In genomic region chr17:44191389-44191788, GRCh38 we compare ENCODE assay signal across 17 cellular contexts. TPM values are rescaled to one million over a fixed set of nuclear protein-coding genes. Genes with fewer than 3 reads are reported as not detected.
DNase-seq lines count a peak whose midpoint lies in the region; ATAC-seq, FAIRE-seq and TF ChIP-seq lines count a peak whose summit lies in the region.
"Had no signal": no experiment of that assay in that cellular context is flagged by ENCODE, and none has a peak within 500 bp of the region (broad histone marks: within the 10 kb centered on the region; RNA-seq: fewer than 3 reads in every experiment).

No MANE protein-coding gene starts in this region.

- no peak overlapping the region for H3K4me2 ChIP-seq in GM12878 (ENCODE audit: control insufficient read depth, insufficient read depth)

- SMC1A ChIA-PET in GM12878 (lab: Charles Lee; ENCODE audit: uncharacterized antibody, unreplicated experiment) = no interaction called here

- ATAC-seq in GM12878 = no peak
- ATAC-seq in left lobe of liver = no peak
- ATAC-seq: gastrocnemius medialis had no signal

- CTCF ChIA-PET in Caco-2 (lab: Charles Lee) = interaction anchor here (1.2 kb wide), 1 partner anchor 27 kb away, joined by 3 read pairs; no protein-coding TSS in a partner anchor
- CTCF ChIA-PET in GM12878 (lab: Yijun Ruan, JAX) = interaction anchor here (1.2 kb wide), 1 partner anchor 13 kb away, joined by 4 read pairs; no protein-coding TSS in a partner anchor

- BruUV-seq in Caco-2 (replicated peaks; lab: Mats Ljungman, UMichigan) = no TSS peak
- no TSS peak for BruUV-seq in GM12878 (replicated peaks; lab: Mats Ljungman, UMichigan)

- peak; percentile 47; the same call in 1 of the 2 replicates for TF ChIP-seq POLR2A in GM12878 (IDR thresholded peaks at IDR 0.05; ENCODE audit: low read depth, low read length)
- no peak for TF ChIP-seq POLR2A in lower leg skin (IDR thresholded peaks at IDR 0.05)

- no peak for FAIRE-seq in GM12878 (lab: Jason Lieb, UNC)

- peaks cover 52 to 68% of the 10 kb centered on the region in 2 donors for H3K36me3 Mint-ChIP-seq in CD14-positive monocyte
- H3K36me3 Mint-ChIP-seq in Caco-2 (ENCODE audit: insufficient read depth, unreplicated experiment) = peaks cover 82% of the 10 kb centered on the region
- peaks cover 6% of the 10 kb centered on the region for H3K36me3 Mint-ChIP-seq in neural crest cell (ENCODE audit: low read depth)

- H3K27me3 ChIP-seq in Caco-2 (replicated peaks; ENCODE audit: control insufficient read depth, insufficient read depth, low read length) (no peaks in the 10 kb centered on the region), GM12878 (replicated peaks in 1 of 2; ENCODE audit: control insufficient read depth in 2 of 2, insufficient read depth in 2 of 2, low read length in 1 of 2) (no peaks in the 10 kb centered on the region)
- H3K27me3 ChIP-seq: gastrocnemius medialis had no signal

- H3K36me3 ChIP-seq in Caco-2 (ENCODE audit: control insufficient read depth, insufficient read depth, low read length) (peaks cover 3% of the 10 kb centered on the region), GM12878 (ENCODE audit: control insufficient read depth in 2 of 2, insufficient read depth in 2 of 2, low read length in 1 of 2) (peaks cover 20 to 21% of the 10 kb centered on the region in 2 experiments)

- no peak overlapping the region for H2AFZ ChIP-seq in GM12878 (ENCODE audit: control insufficient read depth, low read depth, low read length)

- H3K9me3 ChIP-seq in Caco-2 = no peaks in the 10 kb centered on the region
- H3K9me3 ChIP-seq in GM12878 (replicated peaks; ENCODE audit: control insufficient read depth, insufficient read depth, low read length) = no peaks in the 10 kb centered on the region
- H3K9me3 ChIP-seq: gastrocnemius medialis had no signal

- H4K20me1 ChIP-seq in GM12878 (ENCODE audit: control insufficient read depth, insufficient read depth) = no peaks in the 10 kb centered on the region

- WGBS in GM12878 (ENCODE audit: insufficient coverage, insufficient replicate concordance, low lambda C conversion rate, missing lambda C conversion rate) = 88% methylated on average over 4 of the region's 4 CpGs
- 61 to 62% methylated on average over 4 of the region's 4 CpGs for WGBS in lower leg skin, 2 donors

- no peak for TF ChIP-seq EP300 in GM12878 (IDR thresholded peaks at IDR 0.05; ENCODE audit: borderline replicate concordance in 1 of 2, control insufficient read depth in 1 of 2, low read depth in 2 of 2, low read length in 2 of 2)

- intact Hi-C loops in CD14-positive monocyte (cut with micrococcal nuclease) = no loop called here
- intact Hi-C loops in Caco-2 (cut with micrococcal nuclease; ENCODE audit: unreplicated experiment) = no loop called here
- intact Hi-C loops in GM12878 (cut with micrococcal nuclease; ENCODE audit: unreplicated experiment) = no loop called here
- intact Hi-C loops in lower leg skin (cut with DNase I; ENCODE audit: low total_unique reads) = no loop called here

- H3K4me1 ChIP-seq in Caco-2 (peaks cover 24% of the 10 kb centered on the region), GM12878 (ENCODE audit: control insufficient read depth, insufficient read depth, low read length) (peaks cover 4% of the 10 kb centered on the region)

- peaks cover 14% of the 10 kb centered on the region for H3K79me2 ChIP-seq in GM12878 (ENCODE audit: control insufficient read depth, insufficient read depth, low read length)

- no peak overlapping the region for H3K4me3 ChIP-seq in Caco-2 (ENCODE audit: low read depth, low read length)
- H3K4me3 ChIP-seq in GM12878 = no peak overlapping the region
- H3K4me3 ChIP-seq in lower leg skin (ENCODE audit: low read depth, poor library complexity, severe bottlenecking) = no peak overlapping the region
- H3K4me3 ChIP-seq: gastrocnemius medialis, lung had no signal

- POLR2A ChIA-PET in Caco-2 (lab: Charles Lee) (interaction anchor here (0.6 kb wide), 1 partner anchor 8 kb away, joined by 7 read pairs; the partner anchor contains the start of gene ATXN7L3), GM12878 (lab: Charles Lee) (no interaction called here)

- in situ Hi-C loops in GM12878 (cut with MboI) = no loop called here

- RAD21 ChIA-PET in GM12878 (lab: Charles Lee; ENCODE audit: unreplicated experiment) = no interaction called here

- H3K27ac Mint-ChIP-seq in CD14-positive monocyte (peak overlapping the region in 5 of 7 donors; percentile 22 to 82 (median 57)), Caco-2 (ENCODE audit: unreplicated experiment) (peak overlapping the region; percentile 85), neural crest cell (ENCODE audit: unreplicated experiment) (no peak overlapping the region)

- H3K4me1 Mint-ChIP-seq in CD14-positive monocyte (peaks cover 28% of the 10 kb centered on the region), Caco-2 (ENCODE audit: low read depth, unreplicated experiment) (peaks cover 13% of the 10 kb centered on the region), neural crest cell (peaks cover 27% of the 10 kb centered on the region)

- no peaks in the 10 kb centered on the region for H3K9me3 Mint-ChIP-seq in CD14-positive monocyte
- H3K9me3 Mint-ChIP-seq in Caco-2 (ENCODE audit: unreplicated experiment) = no peaks in the 10 kb centered on the region
- no peaks in the 10 kb centered on the region for H3K9me3 Mint-ChIP-seq in neural crest cell

- DNase-seq in CD14-positive monocyte (ENCODE audit: low spot score) (no peak), Caco-2 (no peak), GM12878 (ENCODE audit: low read depth, low spot score) (no peak), neural crest cell (ENCODE audit: low read depth, low spot score) (no peak), NCI-H446 (lab: John Stamatoyannopoulos, UW) (no peak), left lobe of liver (ENCODE audit: low spot score) (no peak), lower leg skin (ENCODE audit: low spot score in 2 of 2) (no peak)
- DNase-seq: activated CD4-positive, alpha-beta T cell treated with anti-CD3 and anti-CD28 coated beads, Interleukin-2, amount 50 U/mL, for 4 hours; activated effector memory CD4-positive, alpha-beta T cell treated with Interleukin-2 at 50 U/mL for 16 hours; gastrocnemius medialis; KBM-7; NCI-H1105 treated with DMSO at 0.1 percent for 48 hours; NK-92 treated with Interleukin-12 subunit alpha and Interleukin-12 subunit beta, amount 100 ng/mL, for 24 hours; SHP77; stimulated activated naive CD4-positive, alpha-beta T cell; T-helper 9 cell had no signal

- no peak for TF ChIP-seq RAD21 in GM12878 (IDR thresholded peaks at IDR 0.05; ENCODE audit: insufficient read depth, low read depth, low read length)

- no peak overlapping the region for H3K9ac ChIP-seq in GM12878 (ENCODE audit: control insufficient read depth, insufficient read depth, low read length)

- H3K27me3 Mint-ChIP-seq in CD14-positive monocyte (ENCODE audit: low read depth in 3 of 3) = no peaks in the 10 kb centered on the region
- no peaks in the 10 kb centered on the region for H3K27me3 Mint-ChIP-seq in Caco-2 (ENCODE audit: insufficient read depth, unreplicated experiment)
- peaks cover 4% of the 10 kb centered on the region for H3K27me3 Mint-ChIP-seq in neural crest cell (ENCODE audit: low read depth)

- H3K4me3 Mint-ChIP-seq in CD14-positive monocyte (no peak overlapping the region), Caco-2 (ENCODE audit: unreplicated experiment) (no peak overlapping the region), neural crest cell (peak overlapping the region; percentile 87)

- TF ChIP-seq CTCF in CD14-positive monocyte (IDR thresholded peaks at IDR 0.05) (no peak), Caco-2 (IDR thresholded peaks at IDR 0.05; ENCODE audit: insufficient read depth in 1 of 2, low read depth in 1 of 2, low read length in 1 of 2, severe bottlenecking in 1 of 2, unreplicated experiment in 1 of 2) (no peak), GM12878 (IDR thresholded peaks at IDR 0.05 in 2 of 3, conservative IDR thresholded peaks at IDR 0.05 in 1 of 3; ENCODE audit: control insufficient read depth in 2 of 3, extremely low read depth in 1 of 3, insufficient read depth in 1 of 3, low read depth in 3 of 3, low read length in 3 of 3) (no peak), neural crest cell (conservative IDR thresholded peaks at IDR 0.05) (no peak), lower leg skin (IDR thresholded peaks at IDR 0.05) (no peak)

- no peak overlapping the region for H3K27ac ChIP-seq in GM12878 (ENCODE audit: control insufficient read depth, insufficient read depth)

RNA-seq across cellular contexts. Expression of gene TMUB2, which starts 4.6 kb away (rescaled TPM):
- polyA plus RNA-seq in CD14-positive monocyte (10 to 100 TPM; 41.3 to 41.7 TPM), GM12878 (2011; rRNA removed) (16.1 and 20.8 TPM in 2 replicates), GM12878 (2014; fragmentation: Illumina TruSeq; extraction: Trizol) (10.0 and 19.2 TPM in 2 replicates), GM12878 (2014; fragmentation: Nextera tagmentation; extraction: Ambion mirVana) (1 to 10 TPM; 4.3 to 5.9 TPM), GM12878 (2014; rRNA removed) (29.6 and 34.0 TPM in 2 replicates), GM12878 (2016; fragmentation: Nextera tagmentation; extraction: Ambion mirVana) (10 to 100 TPM; 21.0 to 21.3 TPM)
- total RNA-seq in Caco-2 (2022) (28.4 and 30.3 TPM in 2 replicates), GM12878 (2014; rRNA removed) (23.8 and 24.0 TPM in 2 replicates), GM12878 (2014; rRNA removed; fragmentation: Illumina TruSeq; extraction: Trizol) (10.3 and 10.6 TPM in 2 replicates), GM12878 (2021) (18.5 and 20.1 TPM in 2 replicates), neural crest cell (33.5 and 33.7 TPM in 2 replicates), left lobe of liver (14.3 TPM), lower leg skin (10 to 100 TPM; 23.4 to 44.5 (median 34.8) TPM)
- 24.8 and 26.0 TPM in 2 replicates for total RNA-seq in GM12878 (2013; cell fraction: nucleolus; rRNA removed)
- 16.3 TPM for polyA plus RNA-seq in GM12878 (2011; ENCODE audit: low read depth)
- 28.3 and 36.9 TPM in 2 replicates for polyA plus RNA-seq in GM12878 (2011; cell fraction: cytosol; rRNA removed)
- 147 and 181 TPM in 2 replicates for polyA plus RNA-seq in GM12878 (2011; cell fraction: nucleus; rRNA removed)
- polyA plus RNA-seq in GM12878 (2012) = 23.6 and 29.4 TPM in 2 replicates
- polyA minus RNA-seq in GM12878 (2011; rRNA and poly(A)+ RNA removed) = 10.5 and 15.0 TPM in 2 replicates
- 5.1 and 6.2 TPM in 2 replicates for polyA minus RNA-seq in GM12878 (2011; cell fraction: cytosol; rRNA and poly(A)+ RNA removed)
- 12.0 and 17.9 TPM in 2 replicates for polyA minus RNA-seq in GM12878 (2011; cell fraction: nucleus; rRNA and poly(A)+ RNA removed)

RNA-seq across cellular contexts. Expression of gene ATXN7L3, which starts 8.3 kb away (rescaled TPM):
- polyA plus RNA-seq in CD14-positive monocyte = 1 to 10 TPM; 8.5 to 9.9 TPM
- total RNA-seq in Caco-2 (2022) = 91.2 and 92.0 TPM in 2 replicates
- 40.9 and 44.3 TPM in 2 replicates for total RNA-seq in GM12878 (2013; cell fraction: nucleolus; rRNA removed)
- 35.4 and 41.2 TPM in 2 replicates for total RNA-seq in GM12878 (2014; rRNA removed)
- 26.8 and 27.6 TPM in 2 replicates for total RNA-seq in GM12878 (2014; rRNA removed; fragmentation: Illumina TruSeq; extraction: Trizol)
- total RNA-seq in GM12878 (2021) = 75.5 and 78.7 TPM in 2 replicates
- polyA plus RNA-seq in GM12878 (2011; ENCODE audit: low read depth) = 13.0 TPM
- polyA plus RNA-seq in GM12878 (2011; rRNA removed) = 36.1 and 41.3 TPM in 2 replicates
- polyA plus RNA-seq in GM12878 (2011; cell fraction: cytosol; rRNA removed) = 42.6 TPM in 2 replicates
- polyA plus RNA-seq in GM12878 (2011; cell fraction: nucleus; rRNA removed) = 96.8 and 107 TPM in 2 replicates
- 24.0 and 30.1 TPM in 2 replicates for polyA plus RNA-seq in GM12878 (2012)
- polyA plus RNA-seq in GM12878 (2014; fragmentation: Illumina TruSeq; extraction: Trizol) = 27.7 and 37.9 TPM in 2 replicates
- 1 to 10 TPM in 1 of 2 experiments, under 1 TPM in 1; 0.71 to 2.3 TPM for polyA plus RNA-seq in GM12878 (2014; fragmentation: Nextera tagmentation; extraction: Ambion mirVana)
- polyA plus RNA-seq in GM12878 (2014; rRNA removed) = 44.8 and 48.6 TPM in 2 replicates
- polyA plus RNA-seq in GM12878 (2016; fragmentation: Nextera tagmentation; extraction: Ambion mirVana) = 1 to 10 TPM; 6.8 to 8.8 TPM
- 39.7 and 45.8 TPM in 2 replicates for polyA minus RNA-seq in GM12878 (2011; rRNA and poly(A)+ RNA removed)
- polyA minus RNA-seq in GM12878 (2011; cell fraction: cytosol; rRNA and poly(A)+ RNA removed) = 11.5 and 13.8 TPM in 2 replicates
- 30.8 and 60.6 TPM in 2 replicates for polyA minus RNA-seq in GM12878 (2011; cell fraction: nucleus; rRNA and poly(A)+ RNA removed)
- total RNA-seq in neural crest cell = 115 and 119 TPM in 2 replicates
- total RNA-seq in left lobe of liver = 26.6 TPM
- 10 to 100 TPM; 62.4 to 77.9 (median 67.8) TPM for total RNA-seq in lower leg skin

RNA-seq across cellular contexts. Expression of gene ASB16, which starts 20.9 kb away (rescaled TPM):
- polyA plus RNA-seq in CD14-positive monocyte (not detected), GM12878 (2011; rRNA removed) (not detected in 2 replicates), GM12878 (2014; fragmentation: Illumina TruSeq; extraction: Trizol) (not detected in 2 replicates), GM12878 (2014; fragmentation: Nextera tagmentation; extraction: Ambion mirVana) (under 1 TPM in 1 of 2 experiments, not detected in 1; 0.07 TPM), GM12878 (2014; rRNA removed) (0.11 and 1.1 TPM in 2 replicates), GM12878 (2016; fragmentation: Nextera tagmentation; extraction: Ambion mirVana) (under 1 TPM; 0.44 to 0.56 TPM)
- total RNA-seq in Caco-2 (2022) (0.26 TPM in 1 of 2 replicates, not detected in the other), GM12878 (2014; rRNA removed) (not detected in 2 replicates), GM12878 (2014; rRNA removed; fragmentation: Illumina TruSeq; extraction: Trizol) (not detected in 2 replicates), GM12878 (2021) (0.19 and 0.23 TPM in 2 replicates), neural crest cell (0.25 and 0.26 TPM in 2 replicates), left lobe of liver (not detected), lower leg skin (1 to 10 TPM in 1 of 4 donors, not detected in 3; 1.1 TPM)
- total RNA-seq in GM12878 (2013; cell fraction: nucleolus; rRNA removed) = not detected in 2 replicates
- polyA plus RNA-seq in GM12878 (2011; ENCODE audit: low read depth) = 0.56 TPM
- polyA plus RNA-seq in GM12878 (2011; cell fraction: cytosol; rRNA removed) = 0.06 TPM in 1 of 2 replicates, not detected in the other
- polyA plus RNA-seq in GM12878 (2011; cell fraction: nucleus; rRNA removed) = 0.25 and 0.41 TPM in 2 replicates
- 0.90 and 1.5 TPM in 2 replicates for polyA plus RNA-seq in GM12878 (2012)
- not detected in 2 replicates for polyA minus RNA-seq in GM12878 (2011; rRNA and poly(A)+ RNA removed)
- polyA minus RNA-seq in GM12878 (2011; cell fraction: cytosol; rRNA and poly(A)+ RNA removed) = not detected in 2 replicates
- 0.29 TPM in 1 of 2 replicates, not detected in the other for polyA minus RNA-seq in GM12878 (2011; cell fraction: nucleus; rRNA and poly(A)+ RNA removed)

RNA-seq across cellular contexts. Expression of gene UBTF, which starts 28.1 kb away (rescaled TPM):
- polyA plus RNA-seq in CD14-positive monocyte (10 to 100 TPM in 1 of 2 donors, 1 to 10 TPM in 1; 6.0 to 12.5 TPM), GM12878 (2011; rRNA removed) (28.5 and 32.9 TPM in 2 replicates), GM12878 (2014; fragmentation: Illumina TruSeq; extraction: Trizol) (78.4 and 110 TPM in 2 replicates), GM12878 (2014; fragmentation: Nextera tagmentation; extraction: Ambion mirVana) (1 to 10 TPM; 2.2 to 4.3 TPM), GM12878 (2014; rRNA removed) (79.5 and 89.3 TPM in 2 replicates), GM12878 (2016; fragmentation: Nextera tagmentation; extraction: Ambion mirVana) (10 to 100 TPM; 77.0 to 79.8 TPM)
- total RNA-seq in Caco-2 (2022) (66.0 and 74.3 TPM in 2 replicates), GM12878 (2014; rRNA removed) (91.9 and 92.2 TPM in 2 replicates), GM12878 (2014; rRNA removed; fragmentation: Illumina TruSeq; extraction: Trizol) (71.8 and 80.6 TPM in 2 replicates), GM12878 (2021) (118 and 124 TPM in 2 replicates), neural crest cell (106 and 108 TPM in 2 replicates), left lobe of liver (34.3 TPM), lower leg skin (10 to 100 TPM; 62.4 to 70.8 (median 65.7) TPM)
- 81.2 and 86.5 TPM in 2 replicates for total RNA-seq in GM12878 (2013; cell fraction: nucleolus; rRNA removed)
- 26.0 TPM for polyA plus RNA-seq in GM12878 (2011; ENCODE audit: low read depth)
- polyA plus RNA-seq in GM12878 (2011; cell fraction: cytosol; rRNA removed) = 26.6 and 28.2 TPM in 2 replicates
- 60.3 and 110 TPM in 2 replicates for polyA plus RNA-seq in GM12878 (2011; cell fraction: nucleus; rRNA removed)
- polyA plus RNA-seq in GM12878 (2012) = 43.0 and 54.3 TPM in 2 replicates
- 22.5 and 30.8 TPM in 2 replicates for polyA minus RNA-seq in GM12878 (2011; rRNA and poly(A)+ RNA removed)
- 12.6 and 18.1 TPM in 2 replicates for polyA minus RNA-seq in GM12878 (2011; cell fraction: cytosol; rRNA and poly(A)+ RNA removed)
- polyA minus RNA-seq in GM12878 (2011; cell fraction: nucleus; rRNA and poly(A)+ RNA removed) = 29.5 and 60.7 TPM in 2 replicates

RNA-seq across cellular contexts. Expression of gene HROB, which starts 49.7 kb away (rescaled TPM):
- polyA plus RNA-seq in CD14-positive monocyte (under 1 TPM; 0.17 to 0.20 TPM), GM12878 (2011; rRNA removed) (5.9 and 9.9 TPM in 2 replicates), GM12878 (2014; fragmentation: Illumina TruSeq; extraction: Trizol) (9.4 and 9.9 TPM in 2 replicates), GM12878 (2014; fragmentation: Nextera tagmentation; extraction: Ambion mirVana) (1 to 10 TPM; 4.0 to 4.7 TPM), GM12878 (2014; rRNA removed) (10.0 and 10.1 TPM in 2 replicates), GM12878 (2016; fragmentation: Nextera tagmentation; extraction: Ambion mirVana) (10 to 100 TPM; 17.6 to 20.4 TPM)
- total RNA-seq in Caco-2 (2022) (15.2 and 17.0 TPM in 2 replicates), GM12878 (2014; rRNA removed) (9.2 and 12.4 TPM in 2 replicates), GM12878 (2014; rRNA removed; fragmentation: Illumina TruSeq; extraction: Trizol) (6.4 and 7.0 TPM in 2 replicates), GM12878 (2021) (12.3 and 14.4 TPM in 2 replicates), neural crest cell (22.1 and 23.3 TPM in 2 replicates), left lobe of liver (0.38 TPM), lower leg skin (1 to 10 TPM in 3 of 4 donors, under 1 TPM in 1; 0.97 to 4.3 (median 1.5) TPM)
- total RNA-seq in GM12878 (2013; cell fraction: nucleolus; rRNA removed) = 14.8 and 15.0 TPM in 2 replicates
- polyA plus RNA-seq in GM12878 (2011; ENCODE audit: low read depth) = 6.5 TPM
- 16.5 and 17.3 TPM in 2 replicates for polyA plus RNA-seq in GM12878 (2011; cell fraction: cytosol; rRNA removed)
- 23.6 and 24.4 TPM in 2 replicates for polyA plus RNA-seq in GM12878 (2011; cell fraction: nucleus; rRNA removed)
- polyA plus RNA-seq in GM12878 (2012) = 7.1 and 8.6 TPM in 2 replicates
- 14.3 and 25.7 TPM in 2 replicates for polyA minus RNA-seq in GM12878 (2011; rRNA and poly(A)+ RNA removed)
- 7.2 and 9.0 TPM in 2 replicates for polyA minus RNA-seq in GM12878 (2011; cell fraction: cytosol; rRNA and poly(A)+ RNA removed)
- 6.3 and 12.2 TPM in 2 replicates for polyA minus RNA-seq in GM12878 (2011; cell fraction: nucleus; rRNA and poly(A)+ RNA removed)
